ENCODE assay signal across 8 cellular contexts in the genomic region with DNA sequence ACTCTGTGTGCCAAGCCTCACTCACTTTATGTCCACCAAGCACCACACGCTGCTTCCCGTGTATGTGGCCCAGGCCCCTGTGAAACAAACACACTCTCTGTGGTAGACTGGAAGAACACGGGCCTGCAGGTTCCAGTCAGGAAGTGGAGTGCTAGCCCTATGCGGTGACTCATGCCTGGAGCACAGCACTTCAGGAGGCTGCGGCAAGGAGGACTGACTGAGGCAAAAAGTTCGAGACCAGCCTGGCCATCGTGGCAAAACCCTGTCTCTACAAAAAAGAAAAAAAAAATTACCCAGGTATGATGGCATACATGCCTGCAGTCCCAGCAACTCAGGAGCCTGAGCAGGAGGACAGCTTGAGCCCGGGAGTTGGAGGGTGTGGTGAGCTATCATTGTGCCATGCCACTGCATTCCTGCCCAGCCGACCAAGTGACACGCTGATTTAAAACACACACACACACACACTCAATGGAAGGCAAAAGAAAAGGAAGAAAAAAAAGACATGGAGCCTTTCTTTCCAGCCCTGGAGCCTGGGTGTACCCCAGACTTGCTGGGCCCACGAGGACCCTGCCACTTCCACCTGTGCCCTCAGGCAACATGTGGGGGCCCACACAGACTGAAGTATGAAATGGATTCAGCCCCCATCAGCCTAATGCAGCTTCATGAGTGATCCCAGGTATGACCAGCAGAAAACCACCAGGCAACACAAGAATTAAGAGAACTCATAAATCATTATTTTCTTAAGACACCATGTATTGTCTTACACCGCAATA.
DNase-seq lines count a peak whose midpoint lies in the region; ATAC-seq and TF ChIP-seq lines count a peak whose summit lies in the region.

No MANE protein-coding gene starts in this region.

- no peak overlapping the region for H3K9ac ChIP-seq in HUES6 (ENCODE audit: low read length)

- H3K4me3 ChIP-seq in AG04450 (ENCODE audit: low read depth, low read length): no peak overlapping the region
- H3K4me3 ChIP-seq in HUES6 (ENCODE audit: low read depth, low read length): no peak overlapping the region
- no peak overlapping the region for H3K4me3 ChIP-seq in tibial artery

- peak; percentile 60 for ATAC-seq in sciatic nerve
- no peak for ATAC-seq in GM18520 (IDR thresholded peaks at IDR 0.05; ENCODE audit: unreplicated experiment)
- ATAC-seq in GM18868 (IDR thresholded peaks at IDR 0.05; ENCODE audit: unreplicated experiment): no peak

- H3K36me3 ChIP-seq in HUES6 (ENCODE audit: control insufficient read depth, insufficient read depth, low read length) (no peaks in the 10 kb centered on the region), tibial artery (no peaks in the 10 kb centered on the region)

- TF ChIP-seq CTCF in AG04450 (IDR thresholded peaks at IDR 0.05; ENCODE audit: low read depth, low read length) (no peak), tibial artery (IDR thresholded peaks at IDR 0.05) (no peak)

- CTCF ChIA-PET in AG04450 (lab: Charles Lee): interaction anchor here (1.1 kb wide), 1 partner anchor 11 kb away, joined by 3 read pairs; no protein-coding TSS in a partner anchor

- DNase-seq in AG04450 (ENCODE audit: low read depth, low spot score) (no peak), fibroblast of peridontal ligament (ENCODE audit: extremely low read depth) (peak; percentile 57), sciatic nerve (ENCODE audit: low spot score) (no peak), tibial artery (no peak)
- peak; percentile 48 for DNase-seq in activated CD4-positive, alpha-beta T cell treated with anti-CD3 and anti-CD28 coated beads, Interleukin-2, amount 50 U/mL, for 1 hour

- POLR2A ChIA-PET in AG04450 (lab: Yijun Ruan, JAX): no interaction called here

- H3K9me3 ChIP-seq in AG04450 (ENCODE audit: control insufficient read depth, insufficient read depth, low read length): no peaks in the 10 kb centered on the region; the same call in 1 of the 2 replicates
- no peaks in the 10 kb centered on the region for H3K9me3 ChIP-seq in HUES6 (ENCODE audit: control insufficient read depth, insufficient read depth, low read depth, low read length)
- no peaks in the 10 kb centered on the region for H3K9me3 ChIP-seq in tibial artery

- H3K27ac ChIP-seq in AG04450 (ENCODE audit: low read depth, low read length) (peak overlapping the region; percentile 83), HUES6 (ENCODE audit: low read depth, low read length) (0 out of 2 replicates have a peak overlapping the region, but pooled peaks have one; percentile 4), tibial artery (no peak overlapping the region)

- H3K4me1 ChIP-seq in HUES6 (ENCODE audit: control insufficient read depth, insufficient read depth, low read length): peaks cover 51% of the 10 kb centered on the region
- H3K4me1 ChIP-seq in tibial artery: peaks cover 0 to 90% (median 49%) of the 10 kb centered on the region in 4 donors

- intact Hi-C loops in sciatic nerve (cut with DNase I) (no loop called here), tibial artery (cut with DNase I; ENCODE audit: low total_unique reads) (no loop called here)

- H3K27me3 ChIP-seq in AG04450 (ENCODE audit: control insufficient read depth, insufficient read depth, low read length) (no peaks in the 10 kb centered on the region), HUES6 (ENCODE audit: control insufficient read depth, insufficient read depth, low read length) (no peaks in the 10 kb centered on the region), tibial artery (no peaks in the 10 kb centered on the region)

Comparison
In these comparisons a context has a peak if more than half of its experiments do, and no peak if none do; other contexts are left out.
1. DNase-seq: peak in activated CD4-positive, alpha-beta T cell treated with anti-CD3 and anti-CD28 coated beads, Interleukin-2, amount 50 U/mL, for 1 hour (single experiment) and fibroblast of peridontal ligament (single experiment); none in AG04450 (single experiment), sciatic nerve (single experiment) and tibial artery (0 of 2).
2. H3K27ac ChIP-seq: peak in AG04450 (single experiment) and HUES6 (single experiment); none in tibial artery (0 of 2).